In genomic region chr21:33480481-33481103, GRCh38 we compare ENCODE assay signal across 8 cellular contexts. TPM values are rescaled to one million over a fixed set of nuclear protein-coding genes. Genes with fewer than 3 reads are reported as not detected.
DNase-seq lines count a peak whose midpoint lies in the region; ATAC-seq and TF ChIP-seq lines count a peak whose summit lies in the region.

No MANE protein-coding gene starts in this region.

- H3K27me3 Mint-ChIP-seq in H9 (ENCODE audit: low read depth) = peaks cover 2% of the 10 kb centered on the region; the same call in 1 of the 2 replicates
- peaks cover 8% of the 10 kb centered on the region for H3K27me3 Mint-ChIP-seq in WTC11 (ENCODE audit: low read depth)

- no peak overlapping the region for H2BK15ac ChIP-seq in H9 (ENCODE audit: low read depth, low read length)

- H3K23me2 ChIP-seq in H9 (ENCODE audit: insufficient read length, low read depth, low read length, poor library complexity, severe bottlenecking) = peaks cover 20% of the 10 kb centered on the region

- no peaks in the 10 kb centered on the region for H4K20me1 ChIP-seq in H9 (ENCODE audit: control insufficient read depth, insufficient read depth, insufficient read length)

- H3K36me3 ChIP-seq in skeletal muscle satellite cell (ENCODE audit: insufficient read depth, low read length) = no peaks in the 10 kb centered on the region

- intact Hi-C loops in right cardiac atrium (cut with DNase I) = no loop called here

- no peak overlapping the region for H4K5ac ChIP-seq in H9 (ENCODE audit: insufficient read length, low read depth, low read length)

- H2BK20ac ChIP-seq in H9 (ENCODE audit: low read depth, low read length, poor library complexity, severe bottlenecking) = no peak overlapping the region

- WGBS in H9 (ENCODE audit: extremely low coverage, insufficient read length, low lambda C conversion rate) = no CpG with 5 or more reads among the region's 17 CpGs
- WGBS in right cardiac atrium = 31% methylated on average over 17 of the region's 17 CpGs

- no peaks in the 10 kb centered on the region for H3K79me2 ChIP-seq in H9 (ENCODE audit: insufficient read depth, low read length)

- no peak; the same call in 2 of the 3 replicates for TF ChIP-seq CTCF in H9 (conservative IDR thresholded peaks at IDR 0.05)
- TF ChIP-seq CTCF in WTC11 (IDR thresholded peaks at IDR 0.05) = no peak

- H3K14ac ChIP-seq in H9 (ENCODE audit: insufficient read depth, low read length) = 0 out of 2 replicates have a peak overlapping the region, but pooled peaks have one; percentile 78

- H3K4me3 ChIP-seq in right cardiac atrium (ENCODE audit: low read length) (peak overlapping the region; percentile 71), skeletal muscle satellite cell (ENCODE audit: low read length) (peak overlapping the region; percentile 79)

- H3K4me3 Mint-ChIP-seq in H9 (peak overlapping the region; percentile 83 to 95), WTC11 (peak overlapping the region; percentile 82)

- DNase-seq in H9 (no peak), WTC11 (ENCODE audit: low spot score) (no peak), right cardiac atrium (no peak), superior temporal gyrus (ENCODE audit: extremely low spot score) (no peak), kidney glomerular epithelial cell (lab: John Stamatoyannopoulos, UW) (no peak)
- no peak for DNase-seq in stimulated activated naive CD4-positive, alpha-beta T cell (lab: John Stamatoyannopoulos, UW)

- no peak overlapping the region for H4K91ac ChIP-seq in H9 (ENCODE audit: insufficient read length, low read depth, low read length)

- ATAC-seq in WTC11 (no peak), right cardiac atrium (no peak), HG03039 (IDR thresholded peaks at IDR 0.05; ENCODE audit: unreplicated experiment) (no peak)

- H3K18ac ChIP-seq in H9 (ENCODE audit: insufficient read length, low read depth, low read length) = no peak overlapping the region

- H3K27ac ChIP-seq in H9 (ENCODE audit: insufficient read length, low read depth, low read length) (peak overlapping the region; percentile 55), right cardiac atrium (ENCODE audit: low read length) (peak overlapping the region; percentile 95)

- H3K4me2 ChIP-seq in H9 (ENCODE audit: insufficient read depth, insufficient read length, low read length) (peak overlapping the region; percentile 87), skeletal muscle satellite cell (ENCODE audit: low read length) (peak overlapping the region; percentile 78)

- H3K4me1 ChIP-seq in H9 (ENCODE audit: insufficient read depth, low read length) (peaks cover 2% of the 10 kb centered on the region; the same call in 1 of the 2 replicates), right cardiac atrium (ENCODE audit: control insufficient read depth, insufficient read depth, low read length) (peaks cover 5% of the 10 kb centered on the region), skeletal muscle satellite cell (ENCODE audit: control insufficient read depth, insufficient read depth, low read length) (peaks cover 7% of the 10 kb centered on the region)

- H3K36me3 Mint-ChIP-seq in H9 (ENCODE audit: insufficient read depth in 1 of 3, low read depth in 3 of 3) (no peaks in the 10 kb centered on the region; a peak in 2 of 7 replicates), WTC11 (no peaks in the 10 kb centered on the region)

- H3K9me3 Mint-ChIP-seq in H9 = no peaks in the 10 kb centered on the region
- no peaks in the 10 kb centered on the region for H3K9me3 Mint-ChIP-seq in WTC11

- H3T11ph ChIP-seq in H9 (ENCODE audit: low read length) = no peak overlapping the region

- H3K27me3 ChIP-seq in H9 (ENCODE audit: insufficient read depth, low read length) (no peaks in the 10 kb centered on the region), right cardiac atrium (ENCODE audit: control insufficient read depth, insufficient read depth) (no peaks in the 10 kb centered on the region), skeletal muscle satellite cell (ENCODE audit: control insufficient read depth, insufficient read depth, low read length) (no peaks in the 10 kb centered on the region)

- peak overlapping the region; percentile 88 for H2AFZ ChIP-seq in H9 (ENCODE audit: low read length)

- peak overlapping the region; percentile 92 for H3K9ac ChIP-seq in H9 (ENCODE audit: extremely low read depth, insufficient read length, low read length)
- H3K9ac ChIP-seq in skeletal muscle satellite cell (ENCODE audit: low read depth, low read length) = peak overlapping the region; percentile 82

- POLR2A ChIA-PET in WTC11 (lab: Charles Lee) = interaction anchor here (0.9 to 3.0 kb wide), 5 partner anchors 11 to 307 kb away, joined by 3 to 15 read pairs (median 4); partner anchors contain the start of gene DNAJC28

- H3K4me1 Mint-ChIP-seq in H9 = peaks cover 6 to 8% of the 10 kb centered on the region in 2 experiments
- peaks cover 6% of the 10 kb centered on the region for H3K4me1 Mint-ChIP-seq in WTC11

- no peak overlapping the region for H4K8ac ChIP-seq in H9 (replicated peaks; ENCODE audit: insufficient read length, low read depth, low read length)

- no peak overlapping the region for H2BK5ac ChIP-seq in H9 (ENCODE audit: insufficient read length, low read length)

- H3K23ac ChIP-seq in H9 (ENCODE audit: insufficient read length, low read depth, low read length) = no peak overlapping the region

- H2AK5ac ChIP-seq in H9 (ENCODE audit: insufficient read length, low read length) = no peak overlapping the region

- no peak overlapping the region for H3K4ac ChIP-seq in H9 (ENCODE audit: low read depth, low read length)

- H3K56ac ChIP-seq in H9 (ENCODE audit: insufficient read length, low read depth, low read length) = no peak overlapping the region

- peak overlapping the region; percentile 93 to 97 (median 96) for H3K27ac Mint-ChIP-seq in H9
- H3K27ac Mint-ChIP-seq in WTC11 = peak overlapping the region; percentile 97

- H3K9me3 ChIP-seq in H9 (ENCODE audit: control insufficient read depth, low read depth, low read length) (no peaks in the 10 kb centered on the region), right cardiac atrium (ENCODE audit: control insufficient read depth, low read length) (no peaks in the 10 kb centered on the region), skeletal muscle satellite cell (replicated peaks; ENCODE audit: low read length) (no peaks in the 10 kb centered on the region)

- CTCF ChIA-PET in WTC11 (lab: Charles Lee) = interaction anchor here (0.6 to 2.5 kb wide), 19 partner anchors 10 to 742 kb away, joined by 3 to 14 read pairs (median 3); partner anchors contain the start of genes DNAJC28 and GART

- no peak overlapping the region for H2BK12ac ChIP-seq in H9 (ENCODE audit: insufficient read length, low read depth, low read length)

- H2BK120ac ChIP-seq in H9 (ENCODE audit: low read depth, low read length, poor library complexity, severe bottlenecking) = no peak overlapping the region

- peaks cover 2% of the 10 kb centered on the region for H3K79me1 ChIP-seq in H9 (ENCODE audit: insufficient read depth, low read depth, low read length, poor library complexity, severe bottlenecking)

TF ChIP-seq in WTC11, 78 proteins besides CTCF, POLR2A, EP300 and RAD21:
- TF ChIP-seq GTF2I (CRISPR knock-in tag; conservative IDR thresholded peaks at IDR 0.05) = 0 out of 2 replicates have a peak, but pooled peaks have one; percentile 44
- TF ChIP-seq ZNF121 (CRISPR knock-in tag; IDR thresholded peaks at IDR 0.05) = peak; percentile 96
- TF ChIP-seq ESRRA (CRISPR knock-in tag; IDR thresholded peaks at IDR 0.05; ENCODE audit: borderline replicate concordance) = no peak
- TF ChIP-seq SMAD3 (CRISPR knock-in tag; IDR thresholded peaks at IDR 0.05; ENCODE audit: borderline replicate concordance) = no peak
- TF ChIP-seq SMAD4 (CRISPR knock-in tag; IDR thresholded peaks at IDR 0.05) = no peak

RNA-seq across cellular contexts. Expression of gene TMEM50B, which starts 0.8 kb away (rescaled TPM):
- total RNA-seq in H9 (2021) = 14.8 and 17.6 TPM in 2 replicates
- 21.0 to 26.0 TPM (median 25.4 TPM) in 3 replicates for total RNA-seq in WTC11 (2021)
- 10 to 100 TPM; 38.8 to 49.3 (median 41.2) TPM for total RNA-seq in right cardiac atrium
- polyA plus RNA-seq in right cardiac atrium = 37.0 TPM
- 25.1 and 29.9 TPM in 2 replicates for total RNA-seq in skeletal muscle satellite cell (2012; rRNA removed)

RNA-seq across cellular contexts. Expression of gene DNAJC28, which starts 10.9 kb away (rescaled TPM):
- total RNA-seq in H9 (2021) = 3.4 and 3.7 TPM in 2 replicates
- 2.6 to 4.0 TPM (median 3.5 TPM) in 3 replicates for total RNA-seq in WTC11 (2021)
- total RNA-seq in right cardiac atrium = 1 to 10 TPM; 3.8 to 6.0 (median 5.7) TPM
- 6.2 TPM for polyA plus RNA-seq in right cardiac atrium
- total RNA-seq in skeletal muscle satellite cell (2012; rRNA removed) = 0.87 and 1.3 TPM in 2 replicates
